Comparison of ENCODE assay signal across 11 cellular contexts in the genomic region with DNA sequence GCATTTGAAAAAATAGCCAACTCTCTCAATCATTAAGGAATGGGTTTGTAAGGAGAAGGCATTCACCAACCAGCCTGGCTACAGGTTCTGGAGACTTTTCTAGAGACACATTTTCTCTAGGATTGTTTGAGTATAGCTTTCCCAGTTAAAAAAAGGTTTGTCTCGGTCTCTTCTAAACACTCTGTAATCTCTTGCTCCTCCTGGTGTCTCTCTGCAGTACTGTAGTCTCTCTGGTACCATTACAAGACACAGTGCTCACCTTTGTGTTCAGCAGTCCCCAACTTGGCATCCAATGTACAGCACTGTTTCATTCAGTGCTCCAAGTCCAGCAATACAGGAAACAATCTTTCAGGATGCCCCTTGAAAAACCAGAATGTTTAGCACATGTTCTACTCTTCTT.
DNase-seq lines count a peak whose midpoint lies in the region; ATAC-seq, FAIRE-seq and TF ChIP-seq lines count a peak whose summit lies in the region.
"Had no signal": no experiment of that assay in that cellular context is flagged by ENCODE, and none has a peak within 500 bp of the region (broad histone marks: within the 10 kb centered on the region; RNA-seq: fewer than 3 reads in every experiment).

No MANE protein-coding gene starts in this region.

- DNase-seq in D721Med (ENCODE audit: insufficient read length, low spot score) (no peak), HuH-7 (ENCODE audit: low spot score) (peak; percentile 49), astrocyte of the spinal cord (ENCODE audit: low read depth, low spot score) (peak; percentile 5), left lobe of liver (ENCODE audit: low spot score) (no peak), occipital lobe (lab: John Stamatoyannopoulos, UW) (no peak)
- no peak for DNase-seq in stimulated activated CD4-positive, alpha-beta T cell treated with anti-CD3 and anti-CD28 coated beads, Interleukin-4, amount 100 ng/mL, for 24 hours
- no peak for DNase-seq in stimulated activated CD4-positive, alpha-beta T cell treated with anti-CD3 and anti-CD28 coated beads, Interleukin-15, amount 100 ng/mL, for 24 hours
- DNase-seq: activated T-cell treated with anti-CD3 and anti-CD28 coated beads, Interleukin-2, amount 50 U/mL, for 1 hour; NCI-H510A; stimulated activated naive CD4-positive, alpha-beta T cell treated with Interleukin-2 at 50 U/mL for 16 hours had no signal

- in situ Hi-C loops in astrocyte of the spinal cord (cut with HindIII; ENCODE audit: low sequenced_read_pairs): no loop called here

- no peak overlapping the region for H3K4me3 ChIP-seq in astrocyte of the spinal cord (ENCODE audit: low read depth, low read length)

- no peak for FAIRE-seq in D721Med (lab: Jason Lieb, UNC)

- TF ChIP-seq CTCF in D721Med (IDR thresholded peaks at IDR 0.05; ENCODE audit: insufficient read depth, missing control alignments): peak; percentile 31
- TF ChIP-seq CTCF in astrocyte of the spinal cord (IDR thresholded peaks at IDR 0.05; ENCODE audit: low read depth, low read length): peak; percentile 33

- ATAC-seq in left lobe of liver: peak; percentile 66
- no peak for ATAC-seq in HG02885 (IDR thresholded peaks at IDR 0.05; ENCODE audit: poor library complexity, unreplicated experiment)

Comparison
In these comparisons a context has a peak if more than half of its experiments do, and no peak if none do; other contexts are left out.
1. DNase-seq: peak in HuH-7 (single experiment) and astrocyte of the spinal cord (single experiment); none in D721Med (single experiment), left lobe of liver (single experiment), stimulated activated CD4-positive, alpha-beta T cell treated with anti-CD3 and anti-CD28 coated beads, Interleukin-4, amount 100 ng/mL, for 24 hours (single experiment), stimulated activated CD4-positive, alpha-beta T cell treated with anti-CD3 and anti-CD28 coated beads, Interleukin-15, amount 100 ng/mL, for 24 hours (single experiment) and occipital lobe (single experiment).